ENCODE assay signal across 21 cellular contexts in the genomic region with DNA sequence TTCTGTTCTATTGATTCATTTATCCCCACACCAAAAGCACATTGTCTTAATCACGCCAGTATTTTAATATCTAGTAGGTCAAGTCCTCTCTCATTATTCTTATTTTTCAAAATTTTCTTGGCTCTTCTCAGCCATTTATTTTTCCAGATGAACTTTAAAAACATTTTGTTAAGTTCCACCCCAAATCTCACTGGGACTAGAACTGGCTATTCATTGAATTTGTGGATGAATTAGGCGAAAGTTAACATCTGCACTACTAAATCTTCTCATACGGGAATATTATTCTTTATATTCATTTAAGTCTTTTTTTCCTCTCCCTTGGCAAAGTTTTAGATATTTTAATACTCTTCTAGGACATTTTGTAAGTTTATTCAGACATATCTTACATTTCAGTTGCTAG.
DNase-seq lines count a peak whose midpoint lies in the region; ATAC-seq, FAIRE-seq and TF ChIP-seq lines count a peak whose summit lies in the region.
"Had no signal": no experiment of that assay in that cellular context is flagged by ENCODE, and none has a peak within 500 bp of the region (broad histone marks: within the 10 kb centered on the region; RNA-seq: fewer than 3 reads in every experiment).

No MANE protein-coding gene starts in this region.

- no peaks in the 10 kb centered on the region for H3K36me3 ChIP-seq in left ventricle myocardium inferior
- H3K36me3 ChIP-seq in right atrium auricular region = no peaks in the 10 kb centered on the region
- no peaks in the 10 kb centered on the region for H3K36me3 ChIP-seq in subcutaneous abdominal adipose tissue (ENCODE audit: control insufficient read depth in 5 of 5, insufficient read depth in 5 of 5, low read length in 5 of 5)
- H3K36me3 ChIP-seq: BLaER1 treated with 17β-estradiol and CSF1 and Interleukin-3, amounts not matched to agents 10 nM and 100 nM had no signal

- DNase-seq in Right ventricle myocardium inferior (ENCODE audit: missing footprints) (no peak), right cardiac atrium (no peak), left ventricle myocardium inferior (no peak), right atrium auricular region (ENCODE audit: low spot score) (no peak), RCC 7860 (ENCODE audit: low spot score) (no peak), NCI-H2029 treated with DMSO at 0.1 percent for 48 hours (lab: John Stamatoyannopoulos, UW) (no peak)
- DNase-seq: AML-193; Caco-2; Calu3; CD4-positive, alpha-beta T cell; CD8-positive, alpha-beta T cell; DMS79 treated with DMSO at 0.1 percent for 48 hours; GF-D8 had no signal

- H3K9ac ChIP-seq in subcutaneous abdominal adipose tissue (ENCODE audit: low read length in 5 of 5) = no peak overlapping the region
- H3K9ac ChIP-seq: BLaER1 treated with 17β-estradiol and CSF1 and Interleukin-3, amounts not matched to agents 10 nM and 100 nM had no signal

- no peaks in the 10 kb centered on the region for H3K4me1 ChIP-seq in right cardiac atrium (ENCODE audit: control insufficient read depth, insufficient read depth, low read length)
- peaks cover 7% of the 10 kb centered on the region for H3K4me1 ChIP-seq in left ventricle myocardium inferior
- no peaks in the 10 kb centered on the region for H3K4me1 ChIP-seq in right atrium auricular region
- peaks cover 0 to 19% (median 4%) of the 10 kb centered on the region in 5 donors for H3K4me1 ChIP-seq in subcutaneous abdominal adipose tissue (ENCODE audit: control insufficient read depth in 5 of 5, insufficient read depth in 5 of 5, low read length in 5 of 5)
- H3K4me1 ChIP-seq: A549, Caco-2 had no signal

- no peak overlapping the region for H3K4me3 ChIP-seq in right cardiac atrium (ENCODE audit: low read length)
- no peak overlapping the region for H3K4me3 ChIP-seq in left ventricle myocardium inferior
- no peak overlapping the region for H3K4me3 ChIP-seq in right atrium auricular region
- no peak overlapping the region for H3K4me3 ChIP-seq in subcutaneous abdominal adipose tissue (ENCODE audit: low read depth in 1 of 5, low read length in 5 of 5)
- H3K4me3 ChIP-seq: A549; BLaER1 treated with 17β-estradiol and CSF1 and Interleukin-3, amounts not matched to agents 10 nM and 100 nM had no signal

- no peak overlapping the region for H3K27ac ChIP-seq in right cardiac atrium (ENCODE audit: low read length)
- peak overlapping the region; percentile 49 for H3K27ac ChIP-seq in left ventricle myocardium inferior (replicated peaks)
- no peak overlapping the region for H3K27ac ChIP-seq in right atrium auricular region
- peak overlapping the region; percentile 1 for H3K27ac ChIP-seq in subcutaneous abdominal adipose tissue (ENCODE audit: low read depth, low read length)
- H3K27ac ChIP-seq: 22Rv1; A549; BLaER1 treated with 17β-estradiol and CSF1 and Interleukin-3, amounts not matched to agents 10 nM and 100 nM; C4-2B had no signal

- WGBS in right cardiac atrium = 58% methylated on average over 3 of the region's 3 CpGs

- peak; percentile 21 for FAIRE-seq in RCC 7860 (lab: Jason Lieb, UNC)
- FAIRE-seq: A549, D721Med, GM12891, GM19239 had no signal

- H3K9me3 ChIP-seq in right cardiac atrium (ENCODE audit: control insufficient read depth, low read length) (no peaks in the 10 kb centered on the region), left ventricle myocardium inferior (replicated peaks) (no peaks in the 10 kb centered on the region), right atrium auricular region (no peaks in the 10 kb centered on the region), subcutaneous abdominal adipose tissue (ENCODE audit: control insufficient read depth in 5 of 5, low read length in 5 of 5) (no peaks in the 10 kb centered on the region)
- H3K9me3 ChIP-seq: A549, Caco-2 had no signal

- intact Hi-C loops in Right ventricle myocardium inferior (cut with DNase I) (no loop called here), right cardiac atrium (cut with DNase I) (no loop called here), left ventricle myocardium inferior (cut with micrococcal nuclease) (no loop called here)

- ATAC-seq in Right ventricle myocardium inferior (peak; percentile 69), right cardiac atrium (no peak)
- ATAC-seq: A549; CD8-positive, alpha-beta T cell had no signal

- TF ChIP-seq CTCF in left ventricle myocardium inferior (IDR thresholded peaks at IDR 0.05; ENCODE audit: borderline replicate concordance) = no peak
- TF ChIP-seq CTCF in right atrium auricular region (IDR thresholded peaks at IDR 0.05) = no peak

- H3K27me3 ChIP-seq in right cardiac atrium (ENCODE audit: control insufficient read depth, insufficient read depth) (no peaks in the 10 kb centered on the region), left ventricle myocardium inferior (ENCODE audit: low read depth) (peaks cover 14% of the 10 kb centered on the region), right atrium auricular region (no peaks in the 10 kb centered on the region), subcutaneous abdominal adipose tissue (ENCODE audit: control insufficient read depth in 5 of 5, insufficient read depth in 4 of 5, low read length in 5 of 5) (no peaks in the 10 kb centered on the region)
- H3K27me3 ChIP-seq: BLaER1 treated with 17β-estradiol and CSF1 and Interleukin-3, amounts not matched to agents 10 nM and 100 nM had no signal

Comparison
In these comparisons a context has a peak if more than half of its experiments do, and no peak if none do; other contexts are left out.
1. H3K27ac ChIP-seq: peak in left ventricle myocardium inferior (single experiment) and subcutaneous abdominal adipose tissue (single experiment); none in right cardiac atrium (single experiment) and right atrium auricular region (0 of 2).